27 cellular contexts compared by ENCODE assay signal in genomic region chr2:72103690-72104089, GRCh38. TPM values are rescaled to one million over a fixed set of nuclear protein-coding genes. Genes with fewer than 3 reads are reported as not detected.
"Had no signal": no experiment of that assay in that cellular context is flagged by ENCODE, and none has a peak within 500 bp of the region (broad histone marks: within the 10 kb centered on the region; RNA-seq: fewer than 3 reads in every experiment).

No MANE protein-coding gene starts in this region.

- H3K4me1 Mint-ChIP-seq: memory B cell; naive thymus-derived CD8-positive, alpha-beta T cell; stimulated activated naive CD8-positive, alpha-beta T cell treated with anti-CD3 and anti-CD28 coated beads, Interleukin-15, amount 100 ng/mL, for 72 hours had no signal

- DNase-seq: activated CD4-positive, alpha-beta T cell treated with anti-CD3 and anti-CD28 coated beads for 4 hours; activated CD4-positive, alpha-beta T cell treated with anti-CD3 and anti-CD28 coated beads, Interleukin-2, amount 50 U/mL, for 4 hours; activated T-cell treated with anti-CD3 and anti-CD28 coated beads, Interleukin-2, amount 50 U/mL, for 4 hours; anterior cingulate cortex; dorsolateral prefrontal cortex; effector memory CD8-positive, alpha-beta T cell; erythroblast; gastrocnemius medialis; glutamatergic neuron; hippocampal formation; left colon; naive thymus-derived CD8-positive, alpha-beta T cell; nucleus accumbens; right cardiac atrium; spleen; stimulated activated CD4-positive, alpha-beta T cell treated with anti-CD3 and anti-CD28 coated beads, Interleukin-2, amount 100 ng/mL, for 48 hours; stimulated activated naive CD8-positive, alpha-beta T cell treated with anti-CD3 and anti-CD28 coated beads, Interleukin-15, amount 100 ng/mL, for 72 hours; substantia nigra; thyroid gland had no signal

- H3K36me3 ChIP-seq: gastrocnemius medialis, spleen, thyroid gland had no signal

- H3K36me3 Mint-ChIP-seq: activated naive CD8-positive, alpha-beta T cell; memory B cell; naive thymus-derived CD8-positive, alpha-beta T cell had no signal

- H3K9me3 ChIP-seq: gastrocnemius medialis, spleen, thyroid gland had no signal

- H3K4me1 ChIP-seq: gastrocnemius medialis, parathyroid adenoma, spleen, thyroid gland had no signal

- ATAC-seq: activated T-cell treated with anti-CD3 and anti-CD28 coated beads, Interleukin-2, amount 50 U/mL, for 4 hours; effector memory CD8-positive, alpha-beta T cell; gastrocnemius medialis; left colon; naive thymus-derived CD8-positive, alpha-beta T cell; right cardiac atrium; stimulated activated naive CD8-positive, alpha-beta T cell treated with anti-CD3 and anti-CD28 coated beads, Interleukin-15, amount 100 ng/mL, for 72 hours had no signal

- H3K27me3 ChIP-seq: gastrocnemius medialis, spleen, thyroid gland had no signal

- H3K27ac Mint-ChIP-seq: activated naive CD8-positive, alpha-beta T cell; activated T-helper 2 cell treated with anti-CD3 and anti-CD28 coated beads, Interferon-gamma antibody, Interleukin-2, Interleukin-4, amounts not matched to agents 10 μg/mL and 5 μg/mL and 100 μg/mL, durations not matched to agents 14 hours and 24 hours and 36 hours; effector memory CD8-positive, alpha-beta T cell; memory B cell; naive thymus-derived CD8-positive, alpha-beta T cell had no signal

- H3K4me3 Mint-ChIP-seq: activated naive CD8-positive, alpha-beta T cell; activated T-cell treated with anti-CD3 and anti-CD28 coated beads, Interleukin-2, amount 50 U/mL, for 4 hours; effector memory CD8-positive, alpha-beta T cell; memory B cell; naive thymus-derived CD8-positive, alpha-beta T cell; neural crest cell; stimulated activated naive CD8-positive, alpha-beta T cell treated with anti-CD3 and anti-CD28 coated beads, Interleukin-15, amount 100 ng/mL, for 72 hours had no signal

- H3K27ac ChIP-seq: dorsolateral prefrontal cortex, gastrocnemius medialis, parathyroid adenoma, SK-N-MC, spleen, thyroid gland, VCaP had no signal

- H3K4me3 ChIP-seq: dorsolateral prefrontal cortex, gastrocnemius medialis, SK-N-MC, spleen, thyroid gland had no signal

- H3K9me3 Mint-ChIP-seq: activated T-cell treated with anti-CD3 and anti-CD28 coated beads, Interleukin-2, amount 50 U/mL, for 4 hours; activated T-helper 2 cell treated with anti-CD3 and anti-CD28 coated beads, Interferon-gamma antibody, Interleukin-2, Interleukin-4, amounts not matched to agents 10 μg/mL and 5 μg/mL and 100 μg/mL, durations not matched to agents 14 hours and 24 hours and 36 hours; effector memory CD8-positive, alpha-beta T cell; memory B cell; naive thymus-derived CD8-positive, alpha-beta T cell; neural crest cell; stimulated activated naive CD8-positive, alpha-beta T cell treated with anti-CD3 and anti-CD28 coated beads, Interleukin-15, amount 100 ng/mL, for 72 hours had no signal

RNA-seq across cellular contexts. Expression of gene CYP26B1, which starts 44.0 kb away (rescaled TPM):
- total RNA-seq: activated T-helper 2 cell treated with anti-CD3 and anti-CD28 coated beads, Interferon-gamma antibody, Interleukin-2, Interleukin-4, amounts not matched to agents 10 μg/mL and 5 μg/mL and 100 μg/mL, durations not matched to agents 14 hours and 24 hours and 36 hours; naive thymus-derived CD8-positive, alpha-beta T cell; T-helper 1 cell treated with Interleukin-12 subunit alpha and Interleukin-12 subunit beta and Interleukin-4 antibody, amounts not matched to agents 30 ng/mL and 1 ng/mL, for 36 hours had no signal
